In the genomic region with DNA sequence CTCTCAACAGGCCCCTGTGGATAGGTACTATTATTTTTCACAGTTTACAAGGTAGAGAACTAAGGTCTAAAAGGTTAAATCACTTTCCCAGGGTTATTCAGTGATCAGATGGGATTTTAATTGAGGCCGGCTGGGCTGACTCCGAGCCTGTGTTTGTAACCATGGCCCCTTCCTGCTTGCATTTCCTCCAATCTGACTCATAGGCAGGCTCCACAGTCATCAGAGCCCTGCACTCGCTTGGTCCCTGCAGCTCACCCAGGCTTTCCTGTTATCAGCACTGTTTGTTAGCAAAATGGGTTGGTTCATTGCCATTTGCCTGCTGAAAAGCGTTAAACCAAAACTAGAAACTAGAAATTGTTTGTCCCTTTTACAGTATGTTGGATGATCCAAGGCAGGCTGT, we compare ENCODE assay signal across 9 cellular contexts. TPM values are rescaled to one million over a fixed set of nuclear protein-coding genes. Genes with fewer than 3 reads are reported as not detected.
DNase-seq lines count a peak whose midpoint lies in the region; ATAC-seq and TF ChIP-seq lines count a peak whose summit lies in the region.
"Had no signal": no experiment of that assay in that cellular context is flagged by ENCODE, and none has a peak within 500 bp of the region (broad histone marks: within the 10 kb centered on the region; RNA-seq: fewer than 3 reads in every experiment).

No MANE protein-coding gene starts in this region.

- H3K36me3 ChIP-seq in ACC112 (ENCODE audit: insufficient read depth, low read length) (no peaks in the 10 kb centered on the region), hepatocyte (replicated peaks; ENCODE audit: insufficient read depth, low read depth) (no peaks in the 10 kb centered on the region)

- no peak overlapping the region for H3K27ac Mint-ChIP-seq in activated naive CD8-positive, alpha-beta T cell treated with anti-CD3 and anti-CD28 coated beads, Interleukin-2, amount 50 U/mL, for 24 hours
- no peak overlapping the region for H3K27ac Mint-ChIP-seq in naive thymus-derived CD8-positive, alpha-beta T cell

- peak; percentile 41 for DNase-seq in HCEC 1CT
- no peak for DNase-seq in activated naive CD8-positive, alpha-beta T cell treated with anti-CD3 and anti-CD28 coated beads, Interleukin-2, amount 50 U/mL, for 24 hours
- DNase-seq in hepatocyte (ENCODE audit: low spot score) = peak; percentile 65
- no peak for DNase-seq in naive thymus-derived CD8-positive, alpha-beta T cell
- DNase-seq in globus pallidus (ENCODE audit: low spot score) = no peak
- no peak for DNase-seq in NCI-H524 treated with DMSO at 0.1 percent for 48 hours (lab: John Stamatoyannopoulos, UW)
- no peak for DNase-seq in putamen (ENCODE audit: low spot score)
- DNase-seq: NCI-H446 had no signal

- H3K27me3 ChIP-seq in ACC112 (ENCODE audit: insufficient read depth, low read length) = peaks cover 8% of the 10 kb centered on the region; the same call in 1 of the 2 replicates
- H3K27me3 ChIP-seq in hepatocyte = no peaks in the 10 kb centered on the region

- H3K79me2 ChIP-seq in ACC112 (ENCODE audit: control insufficient read depth, insufficient read depth, low read length, unreplicated experiment) = no peaks in the 10 kb centered on the region
- H3K79me2 ChIP-seq in hepatocyte = no peaks in the 10 kb centered on the region

- H3K27me3 Mint-ChIP-seq in activated naive CD8-positive, alpha-beta T cell treated with anti-CD3 and anti-CD28 coated beads, Interleukin-2, amount 50 U/mL, for 24 hours = peaks cover 58% of the 10 kb centered on the region
- H3K27me3 Mint-ChIP-seq in naive thymus-derived CD8-positive, alpha-beta T cell = peaks cover 20 to 67% (median 43%) of the 10 kb centered on the region in 5 donors

- no peaks in the 10 kb centered on the region for H4K20me1 ChIP-seq in hepatocyte (ENCODE audit: insufficient read depth, poor library complexity, severe bottlenecking)

- H3K4me3 ChIP-seq in ACC112 (ENCODE audit: low read depth, low read length) = no peak overlapping the region
- H3K4me3 ChIP-seq in hepatocyte = no peak overlapping the region

- peaks cover 2% of the 10 kb centered on the region for H3K36me3 Mint-ChIP-seq in activated naive CD8-positive, alpha-beta T cell treated with anti-CD3 and anti-CD28 coated beads, Interleukin-2, amount 50 U/mL, for 24 hours (ENCODE audit: low read depth)
- H3K36me3 Mint-ChIP-seq in naive thymus-derived CD8-positive, alpha-beta T cell = peaks cover 0 to 2% (median 0%) of the 10 kb centered on the region in 3 donors

- 26% methylated on average over 4 of the region's 4 CpGs for WGBS in hepatocyte (ENCODE audit: low lambda C conversion rate, missing lambda C conversion rate)

- peaks cover 7% of the 10 kb centered on the region for H3K4me1 Mint-ChIP-seq in activated naive CD8-positive, alpha-beta T cell treated with anti-CD3 and anti-CD28 coated beads, Interleukin-2, amount 50 U/mL, for 24 hours
- H3K4me1 Mint-ChIP-seq in naive thymus-derived CD8-positive, alpha-beta T cell = peaks cover 9 to 14% (median 14%) of the 10 kb centered on the region in 4 donors

- H3K9me3 ChIP-seq in hepatocyte (ENCODE audit: low read depth) = no peaks in the 10 kb centered on the region

- H3K4me2 ChIP-seq in hepatocyte = no peak overlapping the region

- H3K27ac ChIP-seq in ACC112 (ENCODE audit: low read depth, low read length) = no peak overlapping the region; the same call in 1 of the 2 replicates
- H3K27ac ChIP-seq in hepatocyte = no peak overlapping the region

- peaks cover 18% of the 10 kb centered on the region for H3K4me1 ChIP-seq in ACC112 (ENCODE audit: control insufficient read depth, insufficient read depth, low read length, unreplicated experiment)
- H3K4me1 ChIP-seq in hepatocyte (ENCODE audit: insufficient read depth) = no peaks in the 10 kb centered on the region

- TF ChIP-seq CTCF in hepatocyte (IDR thresholded peaks at IDR 0.05; ENCODE audit: poor library complexity) = no peak

- no peaks in the 10 kb centered on the region for H3K9me3 Mint-ChIP-seq in activated naive CD8-positive, alpha-beta T cell treated with anti-CD3 and anti-CD28 coated beads, Interleukin-2, amount 50 U/mL, for 24 hours
- H3K9me3 Mint-ChIP-seq in naive thymus-derived CD8-positive, alpha-beta T cell = peaks cover 0 to 1% (median 0%) of the 10 kb centered on the region in 9 donors

- ATAC-seq in activated naive CD8-positive, alpha-beta T cell treated with anti-CD3 and anti-CD28 coated beads, Interleukin-2, amount 50 U/mL, for 24 hours = peak; percentile 30
- no peak for ATAC-seq in naive thymus-derived CD8-positive, alpha-beta T cell

- H2AFZ ChIP-seq in ACC112 (ENCODE audit: low read length, unreplicated experiment) (peak overlapping the region; percentile 5), hepatocyte (no peak overlapping the region)

- POLR2A ChIA-PET in naive thymus-derived CD8-positive, alpha-beta T cell (lab: Charles Lee) = no interaction called here

- no peak overlapping the region for H3K4me3 Mint-ChIP-seq in activated naive CD8-positive, alpha-beta T cell treated with anti-CD3 and anti-CD28 coated beads, Interleukin-2, amount 50 U/mL, for 24 hours
- H3K4me3 Mint-ChIP-seq in naive thymus-derived CD8-positive, alpha-beta T cell = no peak overlapping the region

- H3K9me2 ChIP-seq in hepatocyte (replicated peaks; ENCODE audit: insufficient read depth) = no peaks in the 10 kb centered on the region

RNA-seq across cellular contexts. Expression of a gene that starts 41.4 kb away (rescaled TPM):
- total RNA-seq in hepatocyte = not detected in 2 replicates
- polyA plus RNA-seq in hepatocyte = not detected in 2 replicates
- total RNA-seq in naive thymus-derived CD8-positive, alpha-beta T cell = not detected
- not detected for polyA plus RNA-seq in naive thymus-derived CD8-positive, alpha-beta T cell

RNA-seq across cellular contexts. Expression of a gene that starts 47.0 kb away (rescaled TPM):
- total RNA-seq in hepatocyte = 0.07 TPM in 1 of 2 replicates, not detected in the other
- 1.5 TPM in 1 of 2 replicates, not detected in the other for polyA plus RNA-seq in hepatocyte
- not detected for total RNA-seq in naive thymus-derived CD8-positive, alpha-beta T cell
- polyA plus RNA-seq in naive thymus-derived CD8-positive, alpha-beta T cell = not detected

Comparison
In these comparisons a context has a peak if more than half of its experiments do, and no peak if none do; other contexts are left out.
1. DNase-seq: peak in HCEC 1CT (single experiment) and hepatocyte (single experiment); none in activated naive CD8-positive, alpha-beta T cell treated with anti-CD3 and anti-CD28 coated beads, Interleukin-2, amount 50 U/mL, for 24 hours (single experiment), naive thymus-derived CD8-positive, alpha-beta T cell (0 of 10), globus pallidus (single experiment), NCI-H524 treated with DMSO at 0.1 percent for 48 hours (single experiment) and putamen (single experiment).